Comparison of ENCODE assay signal across 1 cellular context in the genomic region with DNA sequence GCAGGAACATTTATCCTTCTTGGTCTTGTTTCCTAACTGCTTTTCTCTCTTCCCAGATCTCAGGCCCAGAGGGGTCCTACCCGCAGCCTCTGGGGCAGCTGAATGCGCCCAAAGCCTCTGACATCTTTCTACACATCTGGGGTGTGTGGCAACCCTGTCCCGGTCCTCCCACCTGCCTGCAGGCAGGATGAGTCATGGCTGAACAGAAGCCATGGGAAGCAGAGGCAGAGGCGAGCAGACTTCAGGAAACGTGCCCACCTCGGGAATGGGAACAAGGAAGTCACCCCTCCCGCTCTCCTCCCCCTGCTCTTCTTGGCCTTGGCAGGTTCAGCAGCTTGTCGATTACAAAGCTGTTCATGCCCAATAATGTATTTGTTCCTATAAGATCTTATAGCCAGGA.
TF ChIP-seq lines count a peak whose summit lies in the region.

No MANE protein-coding gene starts in this region.

TF ChIP-seq in HepG2, 621 proteins besides CTCF, POLR2A, EP300 and RAD21 (continued from another document):
- TF ChIP-seq, protein P1, sequence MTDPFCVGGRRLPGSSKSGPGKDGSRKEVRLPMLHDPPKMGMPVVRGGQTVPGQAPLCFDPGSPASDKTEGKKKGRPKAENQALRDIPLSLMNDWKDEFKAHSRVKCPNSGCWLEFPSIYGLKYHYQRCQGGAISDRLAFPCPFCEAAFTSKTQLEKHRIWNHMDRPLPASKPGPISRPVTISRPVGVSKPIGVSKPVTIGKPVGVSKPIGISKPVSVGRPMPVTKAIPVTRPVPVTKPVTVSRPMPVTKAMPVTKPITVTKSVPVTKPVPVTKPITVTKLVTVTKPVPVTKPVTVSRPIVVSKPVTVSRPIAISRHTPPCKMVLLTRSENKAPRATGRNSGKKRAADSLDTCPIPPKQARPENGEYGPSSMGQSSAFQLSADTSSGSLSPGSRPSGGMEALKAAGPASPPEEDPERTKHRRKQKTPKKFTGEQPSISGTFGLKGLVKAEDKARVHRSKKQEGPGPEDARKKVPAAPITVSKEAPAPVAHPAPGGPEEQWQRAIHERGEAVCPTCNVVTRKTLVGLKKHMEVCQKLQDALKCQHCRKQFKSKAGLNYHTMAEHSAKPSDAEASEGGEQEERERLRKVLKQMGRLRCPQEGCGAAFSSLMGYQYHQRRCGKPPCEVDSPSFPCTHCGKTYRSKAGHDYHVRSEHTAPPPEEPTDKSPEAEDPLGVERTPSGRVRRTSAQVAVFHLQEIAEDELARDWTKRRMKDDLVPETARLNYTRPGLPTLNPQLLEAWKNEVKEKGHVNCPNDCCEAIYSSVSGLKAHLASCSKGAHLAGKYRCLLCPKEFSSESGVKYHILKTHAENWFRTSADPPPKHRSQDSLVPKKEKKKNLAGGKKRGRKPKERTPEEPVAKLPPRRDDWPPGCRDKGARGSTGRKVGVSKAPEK (CRISPR knock-in tag; IDR thresholded peaks at IDR 0.05; ENCODE audit: borderline replicate concordance): no peak
- TF ChIP-seq, protein P2, sequence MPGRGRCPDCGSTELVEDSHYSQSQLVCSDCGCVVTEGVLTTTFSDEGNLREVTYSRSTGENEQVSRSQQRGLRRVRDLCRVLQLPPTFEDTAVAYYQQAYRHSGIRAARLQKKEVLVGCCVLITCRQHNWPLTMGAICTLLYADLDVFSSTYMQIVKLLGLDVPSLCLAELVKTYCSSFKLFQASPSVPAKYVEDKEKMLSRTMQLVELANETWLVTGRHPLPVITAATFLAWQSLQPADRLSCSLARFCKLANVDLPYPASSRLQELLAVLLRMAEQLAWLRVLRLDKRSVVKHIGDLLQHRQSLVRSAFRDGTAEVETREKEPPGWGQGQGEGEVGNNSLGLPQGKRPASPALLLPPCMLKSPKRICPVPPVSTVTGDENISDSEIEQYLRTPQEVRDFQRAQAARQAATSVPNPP (CRISPR knock-in tag; IDR thresholded peaks at IDR 0.05): no peak
- TF ChIP-seq CEBPB (IDR thresholded peaks at IDR 0.05; ENCODE audit: borderline replicate concordance, low read depth, low read length): peak; percentile 27; the same call in 1 of the 2 replicates
- no peak for TF ChIP-seq ZBTB1 (CRISPR knock-in tag; IDR thresholded peaks at IDR 0.05; ENCODE audit: borderline replicate concordance)
- TF ChIP-seq, protein P3, sequence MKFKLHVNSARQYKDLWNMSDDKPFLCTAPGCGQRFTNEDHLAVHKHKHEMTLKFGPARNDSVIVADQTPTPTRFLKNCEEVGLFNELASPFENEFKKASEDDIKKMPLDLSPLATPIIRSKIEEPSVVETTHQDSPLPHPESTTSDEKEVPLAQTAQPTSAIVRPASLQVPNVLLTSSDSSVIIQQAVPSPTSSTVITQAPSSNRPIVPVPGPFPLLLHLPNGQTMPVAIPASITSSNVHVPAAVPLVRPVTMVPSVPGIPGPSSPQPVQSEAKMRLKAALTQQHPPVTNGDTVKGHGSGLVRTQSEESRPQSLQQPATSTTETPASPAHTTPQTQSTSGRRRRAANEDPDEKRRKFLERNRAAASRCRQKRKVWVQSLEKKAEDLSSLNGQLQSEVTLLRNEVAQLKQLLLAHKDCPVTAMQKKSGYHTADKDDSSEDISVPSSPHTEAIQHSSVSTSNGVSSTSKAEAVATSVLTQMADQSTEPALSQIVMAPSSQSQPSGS (CRISPR knock-in tag; IDR thresholded peaks at IDR 0.05): no peak
- peak; percentile 87 for TF ChIP-seq FOSL2 (CRISPR knock-in tag; IDR thresholded peaks at IDR 0.05)
- TF ChIP-seq ZNF747 (CRISPR knock-in tag; IDR thresholded peaks at IDR 0.05; ENCODE audit: borderline replicate concordance): no peak
- no peak for TF ChIP-seq ZBTB8A (CRISPR knock-in tag; IDR thresholded peaks at IDR 0.05; ENCODE audit: borderline replicate concordance, low read depth)
- TF ChIP-seq XRCC5 (optimal IDR thresholded peaks at IDR 0.05; ENCODE audit: low read length): peak; percentile 50
- TF ChIP-seq NFYB (CRISPR knock-in tag; IDR thresholded peaks at IDR 0.05): no peak
- TF ChIP-seq, protein P4, sequence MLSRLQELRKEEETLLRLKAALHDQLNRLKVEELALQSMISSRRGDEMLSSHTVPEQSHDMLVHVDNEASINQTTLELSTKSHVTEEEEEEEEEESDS (CRISPR knock-in tag; IDR thresholded peaks at IDR 0.05; ENCODE audit: borderline replicate concordance): no peak
- TF ChIP-seq ZNF589 (CRISPR knock-in tag; conservative IDR thresholded peaks at IDR 0.05): no peak
- no peak for TF ChIP-seq DNMT3B (CRISPR knock-in tag; conservative IDR thresholded peaks at IDR 0.05)
